In the genomic region with DNA sequence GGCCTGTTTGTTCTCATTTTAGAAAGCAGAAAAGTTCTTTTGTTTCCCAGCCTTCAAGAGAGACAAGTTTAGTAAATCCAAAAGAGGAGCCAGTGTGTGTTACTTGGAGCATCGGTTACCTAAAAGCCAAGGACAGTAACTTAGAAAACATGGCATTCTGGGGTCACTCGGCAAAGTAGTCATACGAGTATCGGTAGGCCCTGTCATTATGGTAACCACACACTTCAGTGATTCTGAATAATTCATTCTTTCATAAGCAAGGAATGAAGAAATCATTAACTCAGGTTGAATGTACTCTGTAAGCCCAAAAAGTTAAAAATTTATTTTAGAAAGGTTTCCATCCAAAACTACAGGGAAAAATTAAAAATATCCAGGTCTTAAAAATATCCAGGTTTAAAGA, we compare ENCODE assay signal across 16 cellular contexts. TPM values are rescaled to one million over a fixed set of nuclear protein-coding genes. Genes with fewer than 3 reads are reported as not detected.
DNase-seq lines count a peak whose midpoint lies in the region; ATAC-seq, FAIRE-seq and TF ChIP-seq lines count a peak whose summit lies in the region.
"Had no signal": no experiment of that assay in that cellular context is flagged by ENCODE, and none has a peak within 500 bp of the region (broad histone marks: within the 10 kb centered on the region; RNA-seq: fewer than 3 reads in every experiment).

No MANE protein-coding gene starts in this region.

- no peak for TF ChIP-seq EP300 in GM12878 (IDR thresholded peaks at IDR 0.05; ENCODE audit: borderline replicate concordance in 1 of 2, control insufficient read depth in 1 of 2, low read depth in 2 of 2, low read length in 2 of 2)
- no peak for TF ChIP-seq EP300 in upper lobe of left lung (IDR thresholded peaks at IDR 0.05)

- POLR2A ChIA-PET in GM12878 (lab: Charles Lee) = no interaction called here

- H3K36me3 ChIP-seq in GM12878 (ENCODE audit: control insufficient read depth in 2 of 2, insufficient read depth in 2 of 2, low read length in 1 of 2) (no peaks in the 10 kb centered on the region), upper lobe of left lung (no peaks in the 10 kb centered on the region), prostate gland (no peaks in the 10 kb centered on the region)
- H3K36me3 ChIP-seq: BE2C had no signal

- no peak overlapping the region for H3K27ac ChIP-seq in GM12878 (ENCODE audit: control insufficient read depth, insufficient read depth)
- no peak overlapping the region for H3K27ac ChIP-seq in upper lobe of left lung
- H3K27ac ChIP-seq in prostate gland = no peak overlapping the region
- H3K27ac ChIP-seq: GM23248 had no signal

- TF ChIP-seq CTCF in GM12878 (IDR thresholded peaks at IDR 0.05 in 2 of 3, conservative IDR thresholded peaks at IDR 0.05 in 1 of 3; ENCODE audit: control insufficient read depth in 2 of 3, extremely low read depth in 1 of 3, insufficient read depth in 1 of 3, low read depth in 3 of 3, low read length in 3 of 3) = no peak
- TF ChIP-seq CTCF in upper lobe of left lung (IDR thresholded peaks at IDR 0.05) = no peak
- no peak for TF ChIP-seq CTCF in prostate gland (IDR thresholded peaks at IDR 0.05)

- H3K9ac ChIP-seq in GM12878 (ENCODE audit: control insufficient read depth, insufficient read depth, low read length) = no peak overlapping the region
- H3K9ac ChIP-seq: GM23248 had no signal

- DNase-seq in GM12878 (ENCODE audit: low read depth, low spot score) (no peak), left kidney (ENCODE audit: low read depth, low spot score) (peak; percentile 60), upper lobe of left lung (no peak), prostate gland (ENCODE audit: low spot score) (no peak)
- DNase-seq in stimulated activated CD4-positive, alpha-beta T cell treated with anti-CD3 and anti-CD28 coated beads, Interleukin-2, amount 100 ng/mL, for 48 hours = no peak
- DNase-seq in activated CD4-positive, alpha-beta T cell treated with anti-CD3 and anti-CD28 coated beads, Interleukin-2, amount 50 U/mL, for 4 hours = no peak
- DNase-seq: BE2C; CD8-positive, alpha-beta T cell; GM23248; NCI-H1417; NCI-H1930; NCI-H510A; RPMI8226 had no signal

- BruUV-seq in GM12878 (replicated peaks; lab: Mats Ljungman, UMichigan) = no TSS peak

- H3K4me1 ChIP-seq in GM12878 (ENCODE audit: control insufficient read depth, insufficient read depth, low read length) (no peaks in the 10 kb centered on the region), upper lobe of left lung (peaks cover 0 to 18% (median 6%) of the 10 kb centered on the region in 4 donors), prostate gland (replicated peaks) (no peaks in the 10 kb centered on the region)

- no peak for FAIRE-seq in GM12878 (lab: Jason Lieb, UNC)
- FAIRE-seq: HepG2 had no signal

- 11% methylated on average over 4 of the region's 4 CpGs for WGBS in GM12878 (ENCODE audit: insufficient coverage, insufficient replicate concordance, low lambda C conversion rate, missing lambda C conversion rate)
- WGBS in upper lobe of left lung, 2 donors = 91 to 95% methylated on average over 4 of the region's 4 CpGs
- 98% methylated on average over 4 of the region's 4 CpGs for WGBS in prostate gland

- H3K27me3 ChIP-seq in GM12878 (replicated peaks in 1 of 2; ENCODE audit: control insufficient read depth in 2 of 2, insufficient read depth in 2 of 2, low read length in 1 of 2) = no peaks in the 10 kb centered on the region; a peak in 1 of 4 replicates
- H3K27me3 ChIP-seq in upper lobe of left lung = no peaks in the 10 kb centered on the region
- H3K27me3 ChIP-seq in prostate gland (replicated peaks; ENCODE audit: insufficient read depth) = no peaks in the 10 kb centered on the region
- H3K27me3 ChIP-seq: BE2C had no signal

- CTCF ChIA-PET in GM12878 (lab: Yijun Ruan, JAX) = no interaction called here

- H3K9me3 ChIP-seq in GM12878 (replicated peaks; ENCODE audit: control insufficient read depth, insufficient read depth, low read length) (no peaks in the 10 kb centered on the region; the same call in 2 of the 3 replicates), upper lobe of left lung (no peaks in the 10 kb centered on the region), prostate gland (no peaks in the 10 kb centered on the region)
- H3K9me3 ChIP-seq: BE2C had no signal

- in situ Hi-C loops in GM12878 (cut with MboI) = no loop called here

- TF ChIP-seq RAD21 in GM12878 (IDR thresholded peaks at IDR 0.05; ENCODE audit: insufficient read depth, low read depth, low read length) = no peak

- no peak overlapping the region for H2AFZ ChIP-seq in GM12878 (ENCODE audit: control insufficient read depth, low read depth, low read length)
- H2AFZ ChIP-seq: GM23248 had no signal

- RAD21 ChIA-PET in GM12878 (lab: Charles Lee; ENCODE audit: unreplicated experiment) = no interaction called here

- no peaks in the 10 kb centered on the region for H3K79me2 ChIP-seq in GM12878 (ENCODE audit: control insufficient read depth, insufficient read depth, low read length)

- H4K20me1 ChIP-seq in GM12878 (ENCODE audit: control insufficient read depth, insufficient read depth) = no peaks in the 10 kb centered on the region

- no peak overlapping the region for H3K4me2 ChIP-seq in GM12878 (ENCODE audit: control insufficient read depth, insufficient read depth)

- TF ChIP-seq POLR2A in GM12878 (IDR thresholded peaks at IDR 0.05; ENCODE audit: low read depth, low read length) (no peak), upper lobe of left lung (IDR thresholded peaks at IDR 0.05) (no peak), prostate gland (IDR thresholded peaks at IDR 0.05) (no peak)

- intact Hi-C loops in GM12878 (cut with micrococcal nuclease; ENCODE audit: unreplicated experiment) (loop anchor here (10.0 kb wide), 1 partner anchor 1342 kb away; the partner anchor contains the start of gene RGS17), prostate gland (cut with DNase I) (no loop called here)

- H3K4me3 ChIP-seq in GM12878 (no peak overlapping the region), upper lobe of left lung (no peak overlapping the region), prostate gland (no peak overlapping the region)
- H3K4me3 ChIP-seq: GM23248 had no signal

- ATAC-seq in HG02678 (IDR thresholded peaks at IDR 0.05; ENCODE audit: unreplicated experiment) (peak; percentile 63), GM12878 (peak; percentile 30; the same call in 2 of the 3 replicates), upper lobe of left lung (ENCODE audit: low FRiP score in 2 of 2) (no peak)
- ATAC-seq: CD8-positive, alpha-beta T cell; HCT116; HepG2 had no signal

- SMC1A ChIA-PET in GM12878 (lab: Charles Lee; ENCODE audit: uncharacterized antibody, unreplicated experiment) = no interaction called here

TF ChIP-seq in GM12878, 131 proteins besides CTCF, POLR2A, EP300 and RAD21:
- TF ChIP-seq STAT1 (conservative IDR thresholded peaks at IDR 0.05) (no peak), MTA2 (IDR thresholded peaks at IDR 0.05; ENCODE audit: low read depth) (no peak)

RNA-seq across cellular contexts. Expression of gene CNKSR3, which starts 34.0 kb away (rescaled TPM):
- 1.1 and 1.3 TPM in 2 replicates for total RNA-seq in GM12878 (2013; cell fraction: nucleolus; rRNA removed)
- total RNA-seq in GM12878 (2014; rRNA removed) = under 0.01 and 0.05 TPM in 2 replicates
- total RNA-seq in GM12878 (2014; rRNA removed; fragmentation: Illumina TruSeq; extraction: Trizol) = 0.05 and 0.13 TPM in 2 replicates
- total RNA-seq in GM12878 (2021) = 0.11 and 0.31 TPM in 2 replicates
- polyA plus RNA-seq in GM12878 (2011; ENCODE audit: low read depth) = 0.12 TPM
- polyA plus RNA-seq in GM12878 (2011; rRNA removed) = 0.48 and 0.66 TPM in 2 replicates
- polyA plus RNA-seq in GM12878 (2011; cell fraction: cytosol; rRNA removed) = 0.48 and 0.72 TPM in 2 replicates
- polyA plus RNA-seq in GM12878 (2011; cell fraction: nucleus; rRNA removed) = 0.22 and 0.88 TPM in 2 replicates
- 0.41 and 0.66 TPM in 2 replicates for polyA plus RNA-seq in GM12878 (2012)
- polyA plus RNA-seq in GM12878 (2014; fragmentation: Illumina TruSeq; extraction: Trizol) = 0.13 TPM in 1 of 2 replicates, not detected in the other
- under 1 TPM; 0.02 to 0.05 TPM for polyA plus RNA-seq in GM12878 (2014; fragmentation: Nextera tagmentation; extraction: Ambion mirVana)
- 0.10 TPM in 1 of 2 replicates, not detected in the other for polyA plus RNA-seq in GM12878 (2014; rRNA removed)
- not detected for polyA plus RNA-seq in GM12878 (2016; fragmentation: Nextera tagmentation; extraction: Ambion mirVana)
- polyA minus RNA-seq in GM12878 (2011; rRNA and poly(A)+ RNA removed) = 0.73 and 0.77 TPM in 2 replicates
- polyA minus RNA-seq in GM12878 (2011; cell fraction: cytosol; rRNA and poly(A)+ RNA removed) = 0.31 and 0.67 TPM in 2 replicates
- 0.12 and 0.19 TPM in 2 replicates for polyA minus RNA-seq in GM12878 (2011; cell fraction: nucleus; rRNA and poly(A)+ RNA removed)
- total RNA-seq in upper lobe of left lung = 10 to 100 TPM in 2 of 6 donors, 1 to 10 TPM in 4; 2.1 to 14.3 (median 7.5) TPM
- total RNA-seq in prostate gland = 10 to 100 TPM in 1 of 2 donors, 1 to 10 TPM in 1; 8.7 to 23.5 TPM
- total RNA-seq: CD8-positive, alpha-beta T cell had no signal

Comparison
In these comparisons a context has a peak if more than half of its experiments do, and no peak if none do; other contexts are left out.
1. ATAC-seq: peak in HG02678 (single experiment) and GM12878 (single experiment); none in upper lobe of left lung (0 of 2).